ENCODE assay signal across 25 cellular contexts in the genomic region with DNA sequence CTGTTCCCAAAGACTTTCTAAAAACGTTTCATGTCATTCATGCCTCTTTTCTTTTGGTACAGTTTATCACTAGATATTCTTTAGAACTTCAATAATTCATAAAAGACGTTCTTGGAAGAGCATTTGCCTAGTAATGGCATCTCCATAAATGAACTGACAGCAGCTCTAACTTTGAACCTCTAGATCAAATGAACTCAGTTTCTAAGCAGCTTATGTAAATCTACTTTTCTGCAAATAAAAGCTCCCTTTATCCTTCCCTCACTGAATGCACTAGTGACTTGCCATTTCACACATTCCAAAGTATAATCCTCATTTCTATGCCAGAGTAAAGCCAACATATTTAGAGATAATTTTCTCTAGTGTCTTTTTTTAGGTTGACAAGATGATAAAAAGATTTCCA.
"Had no signal": no experiment of that assay in that cellular context is flagged by ENCODE, and none has a peak within 500 bp of the region (broad histone marks: within the 10 kb centered on the region; RNA-seq: fewer than 3 reads in every experiment).

No MANE protein-coding gene starts in this region.

- H3K27me3 Mint-ChIP-seq: dendritic cell treated with granulocyte-macrophage colony-stimulating factor and Interleukin-4, amounts not matched to agents 40 ng/mL and 50 ng/mL, for 4 days; effector memory CD8-positive, alpha-beta T cell; naive B cell had no signal

- FAIRE-seq: islet of Langerhans, keratinocyte had no signal

- DNase-seq: colonic mucosa; cortex of kidney; effector CD8-positive, alpha-beta T cell; effector memory CD8-positive, alpha-beta T cell; erythroblast; esophagus squamous epithelium; foreskin fibroblast; foreskin melanocyte; gastrocnemius medialis; glutamatergic neuron; head of caudate nucleus; heart right ventricle; hippocampal formation; left cardiac atrium; left lung; left ventricle myocardium superior; lower lobe of right lung; mesenchymal stem cell; mucosa of descending colon; naive B cell had no signal

- H3K4me1 Mint-ChIP-seq: mesothelial cell of epicardium, naive B cell had no signal

- H3K4me3 Mint-ChIP-seq: dendritic cell treated with granulocyte-macrophage colony-stimulating factor and Interleukin-4, amounts not matched to agents 40 ng/mL and 50 ng/mL, for 4 days; effector memory CD8-positive, alpha-beta T cell; mesothelial cell of epicardium had no signal

- ATAC-seq: effector memory CD8-positive, alpha-beta T cell; esophagus mucosa; gastrocnemius medialis; heart right ventricle; left cardiac atrium; left lung; left ventricle myocardium superior; lower lobe of right lung; mucosa of descending colon had no signal

- H3K27ac Mint-ChIP-seq: dendritic cell treated with granulocyte-macrophage colony-stimulating factor and Interleukin-4, amounts not matched to agents 40 ng/mL and 50 ng/mL, for 4 days; effector memory CD8-positive, alpha-beta T cell; mesothelial cell of epicardium; naive B cell had no signal
